ENCODE assay signal across 15 cellular contexts in genomic region chr6:148967546-148967945, GRCh38.
DNase-seq lines count a peak whose midpoint lies in the region; TF ChIP-seq lines count a peak whose summit lies in the region.
"Had no signal": no experiment of that assay in that cellular context is flagged by ENCODE, and none has a peak within 500 bp of the region (broad histone marks: within the 10 kb centered on the region; RNA-seq: fewer than 3 reads in every experiment).

No MANE protein-coding gene starts in this region.

- H3K9me3 ChIP-seq in hepatocyte (ENCODE audit: low read depth), result no peaks in the 10 kb centered on the region
- no peaks in the 10 kb centered on the region for H3K9me3 ChIP-seq in BE2C
- H3K9me3 ChIP-seq: ascending aorta, Peyer's patch had no signal

- H2AFZ ChIP-seq in hepatocyte, result no peak overlapping the region

- H3K27me3 ChIP-seq in hepatocyte, result no peaks in the 10 kb centered on the region
- peaks cover 43% of the 10 kb centered on the region for H3K27me3 ChIP-seq in BE2C
- H3K27me3 ChIP-seq: ascending aorta, Peyer's patch had no signal

- TF ChIP-seq CTCF in hepatocyte (IDR thresholded peaks at IDR 0.05; ENCODE audit: poor library complexity), result no peak
- TF ChIP-seq CTCF in BE2C (IDR thresholded peaks at IDR 0.05; ENCODE audit: low read depth, low read length), result no peak

- H3K36me3 ChIP-seq in hepatocyte (replicated peaks; ENCODE audit: insufficient read depth, low read depth) (no peaks in the 10 kb centered on the region), BE2C (no peaks in the 10 kb centered on the region)
- H3K36me3 ChIP-seq: ascending aorta, Peyer's patch had no signal

- H3K4me1 ChIP-seq in hepatocyte (ENCODE audit: insufficient read depth) (peaks cover 14% of the 10 kb centered on the region), BE2C (no peaks in the 10 kb centered on the region)
- H3K4me1 ChIP-seq: Peyer's patch had no signal

- 61% methylated on average over 7 of the region's 7 CpGs for WGBS in hepatocyte (ENCODE audit: low lambda C conversion rate, missing lambda C conversion rate)

- H3K79me2 ChIP-seq in hepatocyte, result no peaks in the 10 kb centered on the region

- DNase-seq in C1 segment of cervical spinal cord (lab: John Stamatoyannopoulos, UW) (peak in 11 of 14 donors; percentile 12 to 71 (median 44)), NCI-H1092 (lab: John Stamatoyannopoulos, UW) (peak; percentile 78), cerebellum (ENCODE audit: low spot score) (peak; percentile 23), middle frontal gyrus (ENCODE audit: extremely low spot score, low spot score) (peak; percentile 33), OCI-M2 (lab: John Stamatoyannopoulos, UW; ENCODE audit: unreplicated experiment) (no peak), hepatocyte (ENCODE audit: low spot score) (no peak), BE2C (no peak), SK-N-DZ (ENCODE audit: low spot score) (no peak)
- DNase-seq: activated CD4-positive, alpha-beta T cell treated with anti-CD3 and anti-CD28 coated beads, Interleukin-2, amount 50 U/mL, for 1 hour; CD4-positive, alpha-beta memory T cell; HFFc6; Peyer's patch; stimulated activated naive CD8-positive, alpha-beta T cell treated with anti-CD3 and anti-CD28 coated beads, Interleukin-15, amount 100 ng/mL, for 72 hours had no signal

- H3K27ac ChIP-seq in hepatocyte, result no peak overlapping the region
- H3K27ac ChIP-seq: epithelial cell of prostate, Peyer's patch had no signal

- no peaks in the 10 kb centered on the region for H3K9me2 ChIP-seq in hepatocyte (replicated peaks; ENCODE audit: insufficient read depth)

- no peak overlapping the region for H3K4me2 ChIP-seq in hepatocyte

- no peaks in the 10 kb centered on the region for H4K20me1 ChIP-seq in hepatocyte (ENCODE audit: insufficient read depth, poor library complexity, severe bottlenecking)

- H3K4me3 ChIP-seq in hepatocyte (no peak overlapping the region), BE2C (ENCODE audit: low read depth, low read length) (no peak overlapping the region)
- H3K4me3 ChIP-seq: ascending aorta, Peyer's patch had no signal

Comparison
In these comparisons a context has a peak if more than half of its experiments do, and no peak if none do; other contexts are left out.
1. DNase-seq: peak in C1 segment of cervical spinal cord (11 of 14), NCI-H1092 (single experiment), cerebellum (single experiment) and middle frontal gyrus (single experiment); none in OCI-M2 (single experiment), hepatocyte (single experiment), BE2C (single experiment) and SK-N-DZ (single experiment).